19 cellular contexts compared by ENCODE assay signal in the genomic region with DNA sequence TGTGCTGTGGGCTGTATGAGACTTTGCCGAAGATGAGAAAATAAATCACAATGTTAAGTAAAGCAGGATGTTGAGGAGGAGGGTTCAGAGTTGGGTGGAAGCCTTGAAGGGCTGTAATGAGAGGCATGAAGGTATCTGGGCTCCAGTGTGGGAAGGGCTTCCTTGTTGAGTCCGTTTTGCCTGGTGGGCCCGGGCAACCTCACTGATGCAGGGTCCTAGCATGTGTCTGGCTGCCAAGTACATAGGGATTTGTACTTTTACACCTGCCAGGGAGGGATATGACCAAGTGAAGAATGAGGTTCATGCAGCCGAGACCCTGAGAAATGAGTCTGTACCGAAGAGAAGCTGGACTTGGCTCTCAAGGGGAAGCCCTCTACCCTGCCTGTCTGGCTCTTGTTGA. TPM values are rescaled to one million over a fixed set of nuclear protein-coding genes. Genes with fewer than 3 reads are reported as not detected.
"Had no signal": no experiment of that assay in that cellular context is flagged by ENCODE, and none has a peak within 500 bp of the region (broad histone marks: within the 10 kb centered on the region; RNA-seq: fewer than 3 reads in every experiment).

No MANE protein-coding gene starts in this region.

- H3K9me3 Mint-ChIP-seq: activated naive CD4-positive, alpha-beta T cell treated with anti-CD3 and anti-CD28 coated beads, Interleukin-2, amount 10 ng/mL, durations not matched to agents 7 days and 5 days; activated naive CD8-positive, alpha-beta T cell treated with anti-CD3 and anti-CD28 coated beads, Interleukin-2, amount 50 U/mL, for 24 hours; central memory CD8-positive, alpha-beta T cell; naive thymus-derived CD8-positive, alpha-beta T cell had no signal

- H3K27ac ChIP-seq: coronary artery, neutrophil, pancreas, right lobe of liver, stomach had no signal

- H3K4me1 Mint-ChIP-seq: activated naive CD4-positive, alpha-beta T cell treated with anti-CD3 and anti-CD28 coated beads, Interleukin-2, amount 10 ng/mL, durations not matched to agents 7 days and 5 days; activated naive CD8-positive, alpha-beta T cell treated with anti-CD3 and anti-CD28 coated beads, Interleukin-2, amount 50 U/mL, for 24 hours; central memory CD8-positive, alpha-beta T cell; memory B cell; naive thymus-derived CD8-positive, alpha-beta T cell had no signal

- H3K9me3 ChIP-seq: neutrophil, pancreas, right lobe of liver, stomach had no signal

- H3K27me3 Mint-ChIP-seq: activated naive CD4-positive, alpha-beta T cell treated with anti-CD3 and anti-CD28 coated beads, Interleukin-2, amount 10 ng/mL, durations not matched to agents 7 days and 5 days; memory B cell had no signal

- DNase-seq: activated CD4-positive, alpha-beta T cell treated with anti-CD3 and anti-CD28 coated beads, Interleukin-2, amount 50 U/mL, for 1 hour; activated CD4-positive, CD25-positive, alpha-beta regulatory T cell treated with anti-CD3 and anti-CD28 coated beads, Interleukin-2, amount 50 U/mL, for 72 hours; activated CD8-positive, alpha-beta memory T cell treated with anti-CD3 and anti-CD28 coated beads, Interleukin-2, amount 50 U/mL, for 4 hours; activated effector memory CD4-positive, alpha-beta T cell treated with Interleukin-2 at 50 U/mL for 16 hours; activated naive CD4-positive, alpha-beta T cell treated with anti-CD3 and anti-CD28 coated beads, Interleukin-2, amount 10 ng/mL, durations not matched to agents 7 days and 5 days; activated naive CD8-positive, alpha-beta T cell treated with anti-CD3 and anti-CD28 coated beads, Interleukin-2, amount 50 U/mL, for 24 hours; activated T-cell treated with anti-CD3 and anti-CD28 coated beads, Interleukin-2, amount 50 U/mL, for 48 hours; anterior cingulate cortex; hypothalamus; naive thymus-derived CD8-positive, alpha-beta T cell; pancreas; right lobe of liver; stimulated activated CD4-positive, alpha-beta T cell treated with anti-CD3 and anti-CD28 coated beads, Interleukin-4, amount 100 ng/mL, for 1 hour; stomach had no signal

- ATAC-seq: activated naive CD8-positive, alpha-beta T cell treated with anti-CD3 and anti-CD28 coated beads, Interleukin-2, amount 50 U/mL, for 24 hours; naive thymus-derived CD8-positive, alpha-beta T cell had no signal

- H3K4me1 ChIP-seq: pancreas, right lobe of liver, stomach had no signal

- H3K4me3 Mint-ChIP-seq: activated naive CD4-positive, alpha-beta T cell treated with anti-CD3 and anti-CD28 coated beads, Interleukin-2, amount 10 ng/mL, durations not matched to agents 7 days and 5 days; activated naive CD8-positive, alpha-beta T cell treated with anti-CD3 and anti-CD28 coated beads, Interleukin-2, amount 50 U/mL, for 24 hours; central memory CD8-positive, alpha-beta T cell; memory B cell; naive thymus-derived CD8-positive, alpha-beta T cell; type B pancreatic cell had no signal

- H3K4me3 ChIP-seq: coronary artery, pancreas, right lobe of liver, stomach had no signal

- H3K27me3 ChIP-seq: neutrophil, pancreas, right lobe of liver, stomach had no signal

- H3K36me3 Mint-ChIP-seq: activated naive CD4-positive, alpha-beta T cell treated with anti-CD3 and anti-CD28 coated beads, Interleukin-2, amount 10 ng/mL, durations not matched to agents 7 days and 5 days; memory B cell; naive thymus-derived CD8-positive, alpha-beta T cell; type B pancreatic cell had no signal

- H3K36me3 ChIP-seq: neutrophil, pancreas, right lobe of liver, stomach had no signal

- H3K27ac Mint-ChIP-seq: activated naive CD4-positive, alpha-beta T cell treated with anti-CD3 and anti-CD28 coated beads, Interleukin-2, amount 10 ng/mL, durations not matched to agents 7 days and 5 days; activated naive CD8-positive, alpha-beta T cell treated with anti-CD3 and anti-CD28 coated beads, Interleukin-2, amount 50 U/mL, for 24 hours; memory B cell; naive thymus-derived CD8-positive, alpha-beta T cell; type B pancreatic cell had no signal

RNA-seq across cellular contexts. Expression of a gene that starts 58.8 kb away (rescaled TPM):
- total RNA-seq: naive thymus-derived CD8-positive, alpha-beta T cell had no signal
- polyA plus RNA-seq: naive thymus-derived CD8-positive, alpha-beta T cell had no signal
